In genomic region chr11:17588166-17588565, GRCh38 we compare ENCODE assay signal across 26 cellular contexts. TPM values are rescaled to one million over a fixed set of nuclear protein-coding genes. Genes with fewer than 3 reads are reported as not detected.
DNase-seq lines count a peak whose midpoint lies in the region; ATAC-seq, FAIRE-seq and TF ChIP-seq lines count a peak whose summit lies in the region.
"Had no signal": no experiment of that assay in that cellular context is flagged by ENCODE, and none has a peak within 500 bp of the region (broad histone marks: within the 10 kb centered on the region; RNA-seq: fewer than 3 reads in every experiment).

No MANE protein-coding gene starts in this region.

- 73% methylated on average over 8 of the region's 8 CpGs for WGBS in suprapubic skin

- no peak overlapping the region for H3K27ac ChIP-seq in coronary artery
- H3K27ac ChIP-seq in suprapubic skin = no peak overlapping the region
- H3K27ac ChIP-seq in caudate nucleus (ENCODE audit: low read depth, low read length) = no peak overlapping the region
- H3K27ac ChIP-seq: BLaER1 treated with 17β-estradiol and CSF1 and Interleukin-3, amounts not matched to agents 10 nM and 100 nM; PC-9; SJSA1 had no signal

- no peaks in the 10 kb centered on the region for H3K9me3 ChIP-seq in suprapubic skin
- H3K9me3 ChIP-seq: Caco-2, HAP-1, SJSA1 had no signal

- TF ChIP-seq POLR2A in suprapubic skin (IDR thresholded peaks at IDR 0.05) = no peak

- TF ChIP-seq CTCF in coronary artery (IDR thresholded peaks at IDR 0.05) = no peak
- TF ChIP-seq CTCF in suprapubic skin (IDR thresholded peaks at IDR 0.05) = no peak

- H3K27me3 ChIP-seq in suprapubic skin = peaks cover 4% of the 10 kb centered on the region
- H3K27me3 ChIP-seq: BLaER1 treated with 17β-estradiol and CSF1 and Interleukin-3, amounts not matched to agents 10 nM and 100 nM had no signal

- H3K36me3 ChIP-seq in suprapubic skin = no peaks in the 10 kb centered on the region
- H3K36me3 ChIP-seq: BLaER1 treated with 17β-estradiol and CSF1 and Interleukin-3, amounts not matched to agents 10 nM and 100 nM; HAP-1; SJSA1 had no signal

- ATAC-seq in left lobe of liver = no peak
- ATAC-seq: GM12878 had no signal

- no peak overlapping the region for H3K4me3 ChIP-seq in coronary artery
- H3K4me3 ChIP-seq in suprapubic skin = no peak overlapping the region
- H3K4me3 ChIP-seq: BLaER1 treated with 17β-estradiol and CSF1 and Interleukin-3, amounts not matched to agents 10 nM and 100 nM; GM12878; HAP-1; PC-9; SJSA1 had no signal

- peak; percentile 71 for FAIRE-seq in HTR-8/SVneo (lab: Jason Lieb, UNC)
- FAIRE-seq: G401.6, GM12878 had no signal

- DNase-seq in HTR-8/SVneo (ENCODE audit: insufficient read length, low spot score) (no peak), coronary artery (ENCODE audit: low spot score) (peak; percentile 45), left lobe of liver (ENCODE audit: low spot score) (peak; percentile 14), suprapubic skin (ENCODE audit: low spot score in 2 of 2) (peak; percentile 36 to 59), caudate nucleus (lab: John Stamatoyannopoulos, UW) (no peak), NCI-H748 (lab: John Stamatoyannopoulos, UW; ENCODE audit: unreplicated experiment) (no peak)
- DNase-seq in stimulated activated CD4-positive, alpha-beta T cell treated with anti-CD3 and anti-CD28 coated beads, Interleukin-4, amount 100 ng/mL, for 1 hour = no peak
- DNase-seq: CD4-positive, alpha-beta memory T cell; GOT3; HFFc6; IMR-90; KG1; MM.1S; NCI-H2029; NCI-H446 treated with DMSO at 0.1 percent for 48 hours; NCI-H526; PC-9; Right ventricle myocardium superior had no signal

- H3K4me1 ChIP-seq in suprapubic skin = no peaks in the 10 kb centered on the region
- H3K4me1 ChIP-seq: BLaER1 treated with 17β-estradiol and CSF1 and Interleukin-3, amounts not matched to agents 10 nM and 100 nM; Caco-2; HAP-1; SJSA1 had no signal

- no peak for TF ChIP-seq EP300 in suprapubic skin (IDR thresholded peaks at IDR 0.05)

RNA-seq across cellular contexts. Expression of gene OTOG, which starts 41.1 kb away (rescaled TPM):
- total RNA-seq in left lobe of liver (not detected), suprapubic skin (not detected)
- total RNA-seq: A172; CD4-positive, alpha-beta memory T cell; GM12878; HFFc6; IMR-90; PC-9; Right ventricle myocardium superior; RPMI7951; SJSA1 had no signal

RNA-seq across cellular contexts. Expression of gene USH1C, which starts 44.0 kb away (rescaled TPM):
- total RNA-seq in left lobe of liver (1.2 TPM), suprapubic skin (not detected)
- total RNA-seq: A172; CD4-positive, alpha-beta memory T cell; GM12878; HFFc6; IMR-90; PC-9; RPMI7951; SJSA1 had no signal

Comparison
In these comparisons a context has a peak if more than half of its experiments do, and no peak if none do; other contexts are left out.
1. DNase-seq: peak in coronary artery (single experiment), left lobe of liver (single experiment) and suprapubic skin (2 of 2); none in HTR-8/SVneo (single experiment), caudate nucleus (0 of 61), NCI-H748 (single experiment) and stimulated activated CD4-positive, alpha-beta T cell treated with anti-CD3 and anti-CD28 coated beads, Interleukin-4, amount 100 ng/mL, for 1 hour (single experiment).